Comparison of ENCODE assay signal across 32 cellular contexts in genomic region chr14:80419339-80419738, GRCh38.
A peak's percentile ranks its signal among the peaks of the same experiment; 100 is the strongest.
DNase-seq lines count a peak whose midpoint lies in the region; ATAC-seq lines count a peak whose summit lies in the region.
"Had no signal": no experiment of that assay in that cellular context is flagged by ENCODE, and none has a peak within 500 bp of the region (broad histone marks: within the 10 kb centered on the region; RNA-seq: fewer than 3 reads in every experiment).

No MANE protein-coding gene starts in this region.

- DNase-seq in NCI-H1092 (lab: John Stamatoyannopoulos, UW) (peak; percentile 30), NCI-H748 treated with DMSO at 0.1 percent for 48 hours (lab: John Stamatoyannopoulos, UW) (peak; percentile 9), cerebellum (ENCODE audit: low spot score) (peak; percentile 32), renal cortical epithelial cell (ENCODE audit: low read depth) (peak; percentile 49), activated T-cell treated with anti-CD3 and anti-CD28 coated beads for 4 hours (no peak)
- DNase-seq in activated naive CD4-positive, alpha-beta T cell treated with anti-CD3 and anti-CD28 coated beads, Interleukin-2, amount 10 ng/mL, durations not matched to agents 7 days and 5 days = no peak
- DNase-seq: activated B cell treated with CpG ODN at 0.5 μM for 24 hours; activated CD4-positive, alpha-beta T cell treated with anti-CD3 and anti-CD28 coated beads, Interleukin-2, amount 10 ng/mL, durations not matched to agents 7 days and 5 days; activated effector memory CD4-positive, alpha-beta T cell treated with anti-CD3 and anti-CD28 coated beads, Interleukin-2, amount 50 U/mL, for 16 hours; activated naive CD8-positive, alpha-beta T cell treated with anti-CD3 and anti-CD28 coated beads for 36 hours; activated T-cell treated with anti-CD3 and anti-CD28 coated beads, Interleukin-2, amount 50 U/mL, for 24 hours; anterior cingulate cortex; central memory CD4-positive, alpha-beta T cell; dermis blood vessel endothelial cell; DMS53; esophagus squamous epithelium; foreskin melanocyte; GDM1; Kasumi-1; mammary epithelial cell; NCI-H2029; NCI-H446 treated with DMSO at 0.1 percent for 48 hours; ovary; PC-3; small intestine; stimulated activated naive CD4-positive, alpha-beta T cell; T-helper 1 cell had no signal

- H3K4me3 Mint-ChIP-seq in activated naive CD4-positive, alpha-beta T cell treated with anti-CD3 and anti-CD28 coated beads, Interleukin-2, amount 10 ng/mL, durations not matched to agents 7 days and 5 days = no peak overlapping the region
- H3K4me3 Mint-ChIP-seq: activated B cell treated with CpG ODN at 0.5 μM for 24 hours; activated CD4-positive, alpha-beta T cell treated with anti-CD3 and anti-CD28 coated beads, Interleukin-2, amount 10 ng/mL, durations not matched to agents 7 days and 5 days; activated naive CD8-positive, alpha-beta T cell treated with anti-CD3 and anti-CD28 coated beads for 36 hours; activated T-cell treated with anti-CD3 and anti-CD28 coated beads, Interleukin-2, amount 50 U/mL, for 24 hours; neural crest cell had no signal

- no peaks in the 10 kb centered on the region for H3K9me3 Mint-ChIP-seq in activated naive CD4-positive, alpha-beta T cell treated with anti-CD3 and anti-CD28 coated beads, Interleukin-2, amount 10 ng/mL, durations not matched to agents 7 days and 5 days
- H3K9me3 Mint-ChIP-seq: activated B cell treated with CpG ODN at 0.5 μM for 24 hours; activated CD4-positive, alpha-beta T cell treated with anti-CD3 and anti-CD28 coated beads, Interleukin-2, amount 10 ng/mL, durations not matched to agents 7 days and 5 days; activated naive CD8-positive, alpha-beta T cell treated with anti-CD3 and anti-CD28 coated beads for 36 hours; activated T-cell treated with anti-CD3 and anti-CD28 coated beads, Interleukin-2, amount 50 U/mL, for 24 hours; neural crest cell had no signal

- ATAC-seq in HG03460 (IDR thresholded peaks at IDR 0.05; ENCODE audit: unreplicated experiment) (no peak), GM21447 (IDR thresholded peaks at IDR 0.05; ENCODE audit: unreplicated experiment) (no peak)
- ATAC-seq: HCT116, HepG2, PC-3 had no signal

- H3K36me3 Mint-ChIP-seq in activated naive CD4-positive, alpha-beta T cell treated with anti-CD3 and anti-CD28 coated beads, Interleukin-2, amount 10 ng/mL, durations not matched to agents 7 days and 5 days = no peaks in the 10 kb centered on the region
- H3K36me3 Mint-ChIP-seq: activated naive CD8-positive, alpha-beta T cell treated with anti-CD3 and anti-CD28 coated beads for 36 hours had no signal

- H3K4me1 Mint-ChIP-seq in activated naive CD4-positive, alpha-beta T cell treated with anti-CD3 and anti-CD28 coated beads, Interleukin-2, amount 10 ng/mL, durations not matched to agents 7 days and 5 days = no peaks in the 10 kb centered on the region
- H3K4me1 Mint-ChIP-seq: activated B cell treated with CpG ODN at 0.5 μM for 24 hours; activated CD4-positive, alpha-beta T cell treated with anti-CD3 and anti-CD28 coated beads, Interleukin-2, amount 10 ng/mL, durations not matched to agents 7 days and 5 days; activated naive CD8-positive, alpha-beta T cell treated with anti-CD3 and anti-CD28 coated beads for 36 hours; neural crest cell had no signal

- no peaks in the 10 kb centered on the region for H3K27me3 Mint-ChIP-seq in activated naive CD4-positive, alpha-beta T cell treated with anti-CD3 and anti-CD28 coated beads, Interleukin-2, amount 10 ng/mL, durations not matched to agents 7 days and 5 days
- H3K27me3 Mint-ChIP-seq: activated B cell treated with CpG ODN at 0.5 μM for 24 hours; activated CD4-positive, alpha-beta T cell treated with anti-CD3 and anti-CD28 coated beads, Interleukin-2, amount 10 ng/mL, durations not matched to agents 7 days and 5 days; activated naive CD8-positive, alpha-beta T cell treated with anti-CD3 and anti-CD28 coated beads for 36 hours; activated T-cell treated with anti-CD3 and anti-CD28 coated beads, Interleukin-2, amount 50 U/mL, for 24 hours had no signal

- CTCF ChIA-PET in activated naive CD4-positive, alpha-beta T cell treated with anti-CD3 and anti-CD28 coated beads, Interleukin-2, amount 10 ng/mL, durations not matched to agents 7 days and 5 days (lab: Charles Lee) = no interaction called here

- H3K27ac Mint-ChIP-seq in activated naive CD4-positive, alpha-beta T cell treated with anti-CD3 and anti-CD28 coated beads, Interleukin-2, amount 10 ng/mL, durations not matched to agents 7 days and 5 days = no peak overlapping the region
- H3K27ac Mint-ChIP-seq: activated B cell treated with CpG ODN at 0.5 μM for 24 hours; activated CD4-positive, alpha-beta T cell treated with anti-CD3 and anti-CD28 coated beads, Interleukin-2, amount 10 ng/mL, durations not matched to agents 7 days and 5 days; activated naive CD8-positive, alpha-beta T cell treated with anti-CD3 and anti-CD28 coated beads for 36 hours; activated T-cell treated with anti-CD3 and anti-CD28 coated beads, Interleukin-2, amount 50 U/mL, for 24 hours had no signal

Comparison
In these comparisons a context has a peak if more than half of its experiments do, and no peak if none do; other contexts are left out.
1. DNase-seq: peak in NCI-H1092 (single experiment), NCI-H748 treated with DMSO at 0.1 percent for 48 hours (single experiment), cerebellum (single experiment) and renal cortical epithelial cell (single experiment); none in activated naive CD4-positive, alpha-beta T cell treated with anti-CD3 and anti-CD28 coated beads, Interleukin-2, amount 10 ng/mL, durations not matched to agents 7 days and 5 days (single experiment) and activated T-cell treated with anti-CD3 and anti-CD28 coated beads for 4 hours (single experiment).